ENCODE assay signal across 35 cellular contexts in genomic region chr13:109072505-109072904, GRCh38.
"Had no signal": no experiment of that assay in that cellular context is flagged by ENCODE, and none has a peak within 500 bp of the region (broad histone marks: within the 10 kb centered on the region; RNA-seq: fewer than 3 reads in every experiment).

No MANE protein-coding gene starts in this region.

- H3K36me3 ChIP-seq: MG63 had no signal

- DNase-seq: Karpas-422, Kasumi-1, MG63, MM.1S, MV-4-11, NCI-H1048, NCI-H1092, NCI-H1092 treated with DMSO at 0.1 percent for 48 hours, NCI-H1105, NCI-H1105 treated with DMSO at 0.1 percent for 48 hours, NCI-H1417, NCI-H1417 treated with DMSO at 0.1 percent for 48 hours, NCI-H1436, NCI-H1436 treated with DMSO at 0.1 percent for 48 hours, NCI-H146, NCI-H1694, NCI-H1694 treated with DMSO at 0.1 percent for 48 hours, NCI-H187, NCI-H187 treated with DMSO at 0.1 percent for 48 hours, NCI-H1930, NCI-H2029, NCI-H2029 treated with DMSO at 0.1 percent for 48 hours, NCI-H2081, NCI-H2081 treated with DMSO at 0.1 percent for 48 hours, NCI-H2107, NCI-H2171, NCI-H2171 treated with DMSO at 0.1 percent for 48 hours, NCI-H2227 treated with DMSO at 0.1 percent for 48 hours, NCI-H345, NCI-H446, NCI-H446 treated with DMSO at 0.1 percent for 48 hours, NCI-H510A, NCI-H510A treated with DMSO at 0.1 percent for 48 hours, NCI-H524 had no signal

- H3K27me3 ChIP-seq: MG63 had no signal

- H3K27ac ChIP-seq: KMS-11 had no signal

- H3K9me3 ChIP-seq: MG63 had no signal

- H3K4me3 ChIP-seq: MG63 had no signal
